ENCODE assay signal across 8 cellular contexts in genomic region chr11:73760680-73761402, GRCh38. TPM values are rescaled to one million over a fixed set of nuclear protein-coding genes. Genes with fewer than 3 reads are reported as not detected.
DNase-seq lines count a peak whose midpoint lies in the region; ATAC-seq and TF ChIP-seq lines count a peak whose summit lies in the region.

RAB6A (minus strand) TSS chr11:73761074; CDS start chr11:73760635, 439 bp downstream.

- H3K9ac ChIP-seq in liver (ENCODE audit: low read depth in 1 of 2, low read length in 2 of 2): peak within 1 kb of the TSS; percentile 82 to 90

- H3K4me3 ChIP-seq in CD4-positive, alpha-beta memory T cell (ENCODE audit: low read length in 2 of 2): peak within 1 kb of the TSS; percentile 73 to 77
- peak within 1 kb of the TSS; percentile 76 to 99 (median 94) for H3K4me3 ChIP-seq in liver (ENCODE audit: low read depth in 1 of 3, low read length in 3 of 3)

- H3K27ac ChIP-seq in CD4-positive, alpha-beta memory T cell (ENCODE audit: low read depth, low read length): peak within 1 kb of the TSS; percentile 81
- H3K27ac ChIP-seq in liver (ENCODE audit: low read depth in 1 of 2, low read length in 2 of 2): peak within 1 kb of the TSS; percentile 80 to 98

- no peaks in the 10 kb centered on the region for H3K36me3 ChIP-seq in CD4-positive, alpha-beta memory T cell (ENCODE audit: insufficient read depth, low read length)
- H3K36me3 ChIP-seq in liver (ENCODE audit: control insufficient read depth in 4 of 4, insufficient read depth in 3 of 4, low read depth in 1 of 4, low read length in 3 of 4): no peaks in the 10 kb centered on the region

- peak within 1 kb of the TSS; percentile 85 to 96 (median 91) for H3K4me3 Mint-ChIP-seq in CD4-positive, alpha-beta memory T cell

- H3K4me1 ChIP-seq in CD4-positive, alpha-beta memory T cell (ENCODE audit: insufficient read depth, low read length): peaks cover 35% of the 10 kb centered on the region
- peaks cover 6 to 26% (median 11%) of the 10 kb centered on the region in 4 donors for H3K4me1 ChIP-seq in liver (ENCODE audit: control insufficient read depth in 4 of 4, insufficient read depth in 4 of 4, low read length in 3 of 4)

- peak; percentile 19 to 62 for TF ChIP-seq RAD21 in liver (IDR thresholded peaks at IDR 0.05)

- H3K36me3 Mint-ChIP-seq in CD4-positive, alpha-beta memory T cell: peaks cover 0 to 6% of the 10 kb centered on the region in 2 donors

- H3K27me3 ChIP-seq in CD4-positive, alpha-beta memory T cell (ENCODE audit: insufficient read depth, low read length): no peaks in the 10 kb centered on the region
- no peaks in the 10 kb centered on the region for H3K27me3 ChIP-seq in liver (ENCODE audit: control insufficient read depth in 4 of 4, insufficient read depth in 4 of 4, low read length in 3 of 4)

- TF ChIP-seq CTCF in liver (IDR thresholded peaks at IDR 0.05; ENCODE audit: low read depth, low read length, missing input control): peak; percentile 53

- peaks cover 21 to 43% (median 34%) of the 10 kb centered on the region in 4 donors for H3K4me1 Mint-ChIP-seq in CD4-positive, alpha-beta memory T cell

- peak; percentile 99 to 100 (median 100) for DNase-seq in CD4-positive, alpha-beta memory T cell
- DNase-seq in NCI-H82 (lab: John Stamatoyannopoulos, UW): peak; percentile 100
- DNase-seq in activated CD4-positive, alpha-beta T cell treated with anti-CD3 and anti-CD28 coated beads, Interleukin-2, amount 50 U/mL, for 48 hours: peak; percentile 99 to 100
- DNase-seq in dermis microvascular lymphatic vessel endothelial cell (ENCODE audit: low read depth in 2 of 2): peak; percentile 99 to 100
- peak; percentile 100 for DNase-seq in stimulated activated CD4-positive, alpha-beta T cell treated with anti-CD3 and anti-CD28 coated beads, Interleukin-4, amount 100 ng/mL, for 24 hours

- H3K9me3 ChIP-seq in CD4-positive, alpha-beta memory T cell (ENCODE audit: control insufficient read depth in 1 of 2, low read length in 2 of 2): no peaks in the 10 kb centered on the region
- no peaks in the 10 kb centered on the region for H3K9me3 ChIP-seq in liver (ENCODE audit: control insufficient read depth in 4 of 4, low read length in 3 of 4)

- WGBS in liver: under 1% methylated on average over 74 of the region's 74 CpGs

- intact Hi-C loops in CD4-positive, alpha-beta memory T cell (cut with micrococcal nuclease): loop anchor here (1.0 to 2.0 kb wide), 8 partner anchors 18 to 637 kb away; partner anchors contain the start of genes C2CD3, COA4, FAM168A and FCHSD2

- ATAC-seq in GM19438 (IDR thresholded peaks at IDR 0.05; ENCODE audit: low read depth, unreplicated experiment) (peak; percentile 88), HG03575 (IDR thresholded peaks at IDR 0.05; ENCODE audit: extremely low read depth, insufficient number of reproducible peaks, low FRiP score, unreplicated experiment) (peak; percentile 69)

- H3K27me3 Mint-ChIP-seq in CD4-positive, alpha-beta memory T cell: no peaks in the 10 kb centered on the region

- POLR2A ChIA-PET in CD4-positive, alpha-beta memory T cell (lab: Charles Lee; ENCODE audit: partially characterized antibody): interaction anchor here (0.5 to 6.8 kb wide), 21 partner anchors 7 to 1720 kb away, joined by 3 to 278 read pairs (median 4); partner anchors contain the start of genes C2CD3, COA4, FAM168A and FCHSD2

- H3K27ac Mint-ChIP-seq in CD4-positive, alpha-beta memory T cell: peak within 1 kb of the TSS; percentile 87 to 97 (median 96)

- H3K9me3 Mint-ChIP-seq in CD4-positive, alpha-beta memory T cell: no peaks in the 10 kb centered on the region

- CTCF ChIA-PET in CD4-positive, alpha-beta memory T cell (lab: Charles Lee; ENCODE audit: partially characterized antibody): interaction anchor here (0.7 to 3.5 kb wide), 6 partner anchors 8 to 27 kb away, joined by 3 to 25 read pairs (median 4); partner anchors contain the start of gene MRPL48

TF ChIP-seq in liver, 16 proteins besides CTCF, POLR2A, EP300 and RAD21:
- TF ChIP-seq HNF4G (IDR thresholded peaks at IDR 0.05) (no peak), HNF4A (conservative IDR thresholded peaks at IDR 0.05) (peak; percentile 27 to 30), EGR1 (IDR thresholded peaks at IDR 0.05; ENCODE audit: low read depth in 2 of 2) (peak in 1 of 2 donors; percentile 28), SP1 (IDR thresholded peaks at IDR 0.05) (peak; percentile 84), FOXA2 (IDR thresholded peaks at IDR 0.05) (no peak), NR2F2 (IDR thresholded peaks at IDR 0.05) (no peak), TAF1 (conservative IDR thresholded peaks at IDR 0.05) (peak; percentile 30), RXRA (IDR thresholded peaks at IDR 0.05) (peak in 1 of 2 donors; percentile 27), YY1 (IDR thresholded peaks at IDR 0.05) (no peak), MAX (IDR thresholded peaks at IDR 0.05) (peak; percentile 64), JUND (IDR thresholded peaks at IDR 0.05) (peak in 1 of 2 donors; percentile 25), FOXA1 (IDR thresholded peaks at IDR 0.05) (no peak), GABPA (IDR thresholded peaks at IDR 0.05 in 1 of 2, conservative IDR thresholded peaks at IDR 0.05 in 1 of 2) (peak in 1 of 2 donors; percentile 57)
- TF ChIP-seq, protein P1, sequence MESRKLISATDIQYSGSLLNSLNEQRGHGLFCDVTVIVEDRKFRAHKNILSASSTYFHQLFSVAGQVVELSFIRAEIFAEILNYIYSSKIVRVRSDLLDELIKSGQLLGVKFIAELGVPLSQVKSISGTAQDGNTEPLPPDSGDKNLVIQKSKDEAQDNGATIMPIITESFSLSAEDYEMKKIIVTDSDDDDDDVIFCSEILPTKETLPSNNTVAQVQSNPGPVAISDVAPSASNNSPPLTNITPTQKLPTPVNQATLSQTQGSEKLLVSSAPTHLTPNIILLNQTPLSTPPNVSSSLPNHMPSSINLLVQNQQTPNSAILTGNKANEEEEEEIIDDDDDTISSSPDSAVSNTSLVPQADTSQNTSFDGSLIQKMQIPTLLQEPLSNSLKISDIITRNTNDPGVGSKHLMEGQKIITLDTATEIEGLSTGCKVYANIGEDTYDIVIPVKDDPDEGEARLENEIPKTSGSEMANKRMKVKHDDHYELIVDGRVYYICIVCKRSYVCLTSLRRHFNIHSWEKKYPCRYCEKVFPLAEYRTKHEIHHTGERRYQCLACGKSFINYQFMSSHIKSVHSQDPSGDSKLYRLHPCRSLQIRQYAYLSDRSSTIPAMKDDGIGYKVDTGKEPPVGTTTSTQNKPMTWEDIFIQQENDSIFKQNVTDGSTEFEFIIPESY (IDR thresholded peaks at IDR 0.05): peak; percentile 59
- TF ChIP-seq, protein P2, sequence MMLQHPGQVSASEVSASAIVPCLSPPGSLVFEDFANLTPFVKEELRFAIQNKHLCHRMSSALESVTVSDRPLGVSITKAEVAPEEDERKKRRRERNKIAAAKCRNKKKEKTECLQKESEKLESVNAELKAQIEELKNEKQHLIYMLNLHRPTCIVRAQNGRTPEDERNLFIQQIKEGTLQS (IDR thresholded peaks at IDR 0.05): peak; percentile 67
- TF ChIP-seq, protein P3, sequence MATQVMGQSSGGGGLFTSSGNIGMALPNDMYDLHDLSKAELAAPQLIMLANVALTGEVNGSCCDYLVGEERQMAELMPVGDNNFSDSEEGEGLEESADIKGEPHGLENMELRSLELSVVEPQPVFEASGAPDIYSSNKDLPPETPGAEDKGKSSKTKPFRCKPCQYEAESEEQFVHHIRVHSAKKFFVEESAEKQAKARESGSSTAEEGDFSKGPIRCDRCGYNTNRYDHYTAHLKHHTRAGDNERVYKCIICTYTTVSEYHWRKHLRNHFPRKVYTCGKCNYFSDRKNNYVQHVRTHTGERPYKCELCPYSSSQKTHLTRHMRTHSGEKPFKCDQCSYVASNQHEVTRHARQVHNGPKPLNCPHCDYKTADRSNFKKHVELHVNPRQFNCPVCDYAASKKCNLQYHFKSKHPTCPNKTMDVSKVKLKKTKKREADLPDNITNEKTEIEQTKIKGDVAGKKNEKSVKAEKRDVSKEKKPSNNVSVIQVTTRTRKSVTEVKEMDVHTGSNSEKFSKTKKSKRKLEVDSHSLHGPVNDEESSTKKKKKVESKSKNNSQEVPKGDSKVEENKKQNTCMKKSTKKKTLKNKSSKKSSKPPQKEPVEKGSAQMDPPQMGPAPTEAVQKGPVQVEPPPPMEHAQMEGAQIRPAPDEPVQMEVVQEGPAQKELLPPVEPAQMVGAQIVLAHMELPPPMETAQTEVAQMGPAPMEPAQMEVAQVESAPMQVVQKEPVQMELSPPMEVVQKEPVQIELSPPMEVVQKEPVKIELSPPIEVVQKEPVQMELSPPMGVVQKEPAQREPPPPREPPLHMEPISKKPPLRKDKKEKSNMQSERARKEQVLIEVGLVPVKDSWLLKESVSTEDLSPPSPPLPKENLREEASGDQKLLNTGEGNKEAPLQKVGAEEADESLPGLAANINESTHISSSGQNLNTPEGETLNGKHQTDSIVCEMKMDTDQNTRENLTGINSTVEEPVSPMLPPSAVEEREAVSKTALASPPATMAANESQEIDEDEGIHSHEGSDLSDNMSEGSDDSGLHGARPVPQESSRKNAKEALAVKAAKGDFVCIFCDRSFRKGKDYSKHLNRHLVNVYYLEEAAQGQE (IDR thresholded peaks at IDR 0.05): peak; percentile 36

RNA-seq across cellular contexts. Expression of gene RAB6A, which starts in this region (rescaled TPM):
- 100 to 1,000 TPM; 102 to 118 TPM for total RNA-seq in CD4-positive, alpha-beta memory T cell
- polyA plus RNA-seq in CD4-positive, alpha-beta memory T cell: 100 to 1,000 TPM; 122 to 129 TPM
- 80.4 and 90.9 TPM in 2 replicates for total RNA-seq in dermis microvascular lymphatic vessel endothelial cell
- 100 to 1,000 TPM in 1 of 2 donors, 10 to 100 TPM in 1; 36.0 to 165 TPM for total RNA-seq in liver
- 10 to 100 TPM; 47.6 to 55.5 TPM for polyA plus RNA-seq in liver

Comparison
In these comparisons a context has a peak if more than half of its experiments do, and no peak if none do; other contexts are left out.
1. Peak in every context shown above with its lines: DNase-seq, ATAC-seq, H3K4me3 ChIP-seq and H3K27ac ChIP-seq.